1 cellular context compared by ENCODE assay signal in the genomic region with DNA sequence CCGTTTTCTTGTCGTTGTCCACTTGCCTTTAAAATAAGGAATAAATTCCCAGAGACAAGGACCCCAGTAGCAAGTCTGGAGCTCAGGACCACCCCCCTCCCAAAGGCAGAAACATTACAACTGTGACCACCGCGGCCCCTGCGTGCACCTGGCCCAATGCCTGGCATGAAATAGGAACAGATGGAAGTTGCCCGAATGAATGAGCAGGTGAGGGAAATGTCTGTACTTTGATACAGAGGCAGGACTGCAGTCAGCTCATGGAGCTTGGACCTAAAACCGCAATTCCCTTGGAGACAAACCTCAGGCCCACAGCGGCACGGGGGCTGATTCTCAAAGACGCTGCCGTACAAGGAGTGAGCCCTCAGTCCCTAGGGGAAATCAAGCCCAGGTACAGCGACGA.
TF ChIP-seq lines count a peak whose summit lies in the region.

No MANE protein-coding gene starts in this region.

TF ChIP-seq in GM23338, 12 proteins besides CTCF, POLR2A, EP300 and RAD21 (continued from another document):
- TF ChIP-seq, protein P1, sequence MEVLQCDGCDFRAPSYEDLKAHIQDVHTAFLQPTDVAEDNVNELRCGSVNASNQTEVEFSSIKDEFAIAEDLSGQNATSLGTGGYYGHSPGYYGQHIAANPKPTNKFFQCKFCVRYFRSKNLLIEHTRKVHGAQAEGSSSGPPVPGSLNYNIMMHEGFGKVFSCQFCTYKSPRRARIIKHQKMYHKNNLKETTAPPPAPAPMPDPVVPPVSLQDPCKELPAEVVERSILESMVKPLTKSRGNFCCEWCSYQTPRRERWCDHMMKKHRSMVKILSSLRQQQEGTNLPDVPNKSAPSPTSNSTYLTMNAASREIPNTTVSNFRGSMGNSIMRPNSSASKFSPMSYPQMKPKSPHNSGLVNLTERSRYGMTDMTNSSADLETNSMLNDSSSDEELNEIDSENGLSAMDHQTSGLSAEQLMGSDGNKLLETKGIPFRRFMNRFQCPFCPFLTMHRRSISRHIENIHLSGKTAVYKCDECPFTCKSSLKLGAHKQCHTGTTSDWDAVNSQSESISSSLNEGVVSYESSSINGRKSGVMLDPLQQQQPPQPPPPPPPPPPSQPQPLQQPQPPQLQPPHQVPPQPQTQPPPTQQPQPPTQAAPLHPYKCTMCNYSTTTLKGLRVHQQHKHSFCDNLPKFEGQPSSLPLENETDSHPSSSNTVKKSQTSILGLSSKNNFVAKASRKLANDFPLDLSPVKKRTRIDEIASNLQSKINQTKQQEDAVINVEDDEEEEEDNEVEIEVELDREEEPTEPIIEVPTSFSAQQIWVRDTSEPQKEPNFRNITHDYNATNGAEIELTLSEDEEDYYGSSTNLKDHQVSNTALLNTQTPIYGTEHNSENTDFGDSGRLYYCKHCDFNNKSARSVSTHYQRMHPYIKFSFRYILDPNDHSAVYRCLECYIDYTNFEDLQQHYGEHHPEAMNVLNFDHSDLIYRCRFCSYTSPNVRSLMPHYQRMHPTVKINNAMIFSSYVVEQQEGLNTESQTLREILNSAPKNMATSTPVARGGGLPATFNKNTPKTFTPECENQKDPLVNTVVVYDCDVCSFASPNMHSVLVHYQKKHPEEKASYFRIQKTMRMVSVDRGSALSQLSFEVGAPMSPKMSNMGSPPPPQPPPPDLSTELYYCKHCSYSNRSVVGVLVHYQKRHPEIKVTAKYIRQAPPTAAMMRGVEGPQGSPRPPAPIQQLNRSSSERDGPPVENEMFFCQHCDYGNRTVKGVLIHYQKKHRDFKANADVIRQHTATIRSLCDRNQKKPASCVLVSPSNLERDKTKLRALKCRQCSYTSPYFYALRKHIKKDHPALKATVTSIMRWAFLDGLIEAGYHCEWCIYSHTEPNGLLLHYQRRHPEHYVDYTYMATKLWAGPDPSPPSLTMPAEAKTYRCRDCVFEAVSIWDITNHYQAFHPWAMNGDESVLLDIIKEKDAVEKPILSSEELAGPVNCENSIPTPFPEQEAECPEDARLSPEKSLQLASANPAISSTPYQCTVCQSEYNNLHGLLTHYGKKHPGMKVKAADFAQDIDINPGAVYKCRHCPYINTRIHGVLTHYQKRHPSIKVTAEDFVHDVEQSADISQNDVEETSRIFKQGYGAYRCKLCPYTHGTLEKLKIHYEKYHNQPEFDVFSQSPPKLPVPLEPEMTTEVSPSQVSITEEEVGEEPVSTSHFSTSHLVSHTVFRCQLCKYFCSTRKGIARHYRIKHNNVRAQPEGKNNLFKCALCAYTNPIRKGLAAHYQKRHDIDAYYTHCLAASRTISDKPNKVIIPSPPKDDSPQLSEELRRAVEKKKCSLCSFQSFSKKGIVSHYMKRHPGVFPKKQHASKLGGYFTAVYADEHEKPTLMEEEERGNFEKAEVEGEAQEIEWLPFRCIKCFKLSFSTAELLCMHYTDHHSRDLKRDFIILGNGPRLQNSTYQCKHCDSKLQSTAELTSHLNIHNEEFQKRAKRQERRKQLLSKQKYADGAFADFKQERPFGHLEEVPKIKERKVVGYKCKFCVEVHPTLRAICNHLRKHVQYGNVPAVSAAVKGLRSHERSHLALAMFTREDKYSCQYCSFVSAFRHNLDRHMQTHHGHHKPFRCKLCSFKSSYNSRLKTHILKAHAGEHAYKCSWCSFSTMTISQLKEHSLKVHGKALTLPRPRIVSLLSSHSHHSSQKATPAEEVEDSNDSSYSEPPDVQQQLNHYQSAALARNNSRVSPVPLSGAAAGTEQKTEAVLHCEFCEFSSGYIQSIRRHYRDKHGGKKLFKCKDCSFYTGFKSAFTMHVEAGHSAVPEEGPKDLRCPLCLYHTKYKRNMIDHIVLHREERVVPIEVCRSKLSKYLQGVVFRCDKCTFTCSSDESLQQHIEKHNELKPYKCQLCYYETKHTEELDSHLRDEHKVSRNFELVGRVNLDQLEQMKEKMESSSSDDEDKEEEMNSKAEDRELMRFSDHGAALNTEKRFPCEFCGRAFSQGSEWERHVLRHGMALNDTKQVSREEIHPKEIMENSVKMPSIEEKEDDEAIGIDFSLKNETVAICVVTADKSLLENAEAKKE (CRISPR knock-in tag; IDR thresholded peaks at IDR 0.05) = no peak
- TF ChIP-seq POLR2AphosphoS5 (IDR thresholded peaks at IDR 0.05; ENCODE audit: low read depth) (no peak), STAT1 (IDR thresholded peaks at IDR 0.05; ENCODE audit: unreplicated experiment) (no peak), ZNF331 (CRISPR knock-in tag; IDR thresholded peaks at IDR 0.05; ENCODE audit: low read depth) (no peak), CREB1 (CRISPR knock-in tag; IDR thresholded peaks at IDR 0.05; ENCODE audit: low read depth) (no peak)
- TF ChIP-seq, protein P2, sequence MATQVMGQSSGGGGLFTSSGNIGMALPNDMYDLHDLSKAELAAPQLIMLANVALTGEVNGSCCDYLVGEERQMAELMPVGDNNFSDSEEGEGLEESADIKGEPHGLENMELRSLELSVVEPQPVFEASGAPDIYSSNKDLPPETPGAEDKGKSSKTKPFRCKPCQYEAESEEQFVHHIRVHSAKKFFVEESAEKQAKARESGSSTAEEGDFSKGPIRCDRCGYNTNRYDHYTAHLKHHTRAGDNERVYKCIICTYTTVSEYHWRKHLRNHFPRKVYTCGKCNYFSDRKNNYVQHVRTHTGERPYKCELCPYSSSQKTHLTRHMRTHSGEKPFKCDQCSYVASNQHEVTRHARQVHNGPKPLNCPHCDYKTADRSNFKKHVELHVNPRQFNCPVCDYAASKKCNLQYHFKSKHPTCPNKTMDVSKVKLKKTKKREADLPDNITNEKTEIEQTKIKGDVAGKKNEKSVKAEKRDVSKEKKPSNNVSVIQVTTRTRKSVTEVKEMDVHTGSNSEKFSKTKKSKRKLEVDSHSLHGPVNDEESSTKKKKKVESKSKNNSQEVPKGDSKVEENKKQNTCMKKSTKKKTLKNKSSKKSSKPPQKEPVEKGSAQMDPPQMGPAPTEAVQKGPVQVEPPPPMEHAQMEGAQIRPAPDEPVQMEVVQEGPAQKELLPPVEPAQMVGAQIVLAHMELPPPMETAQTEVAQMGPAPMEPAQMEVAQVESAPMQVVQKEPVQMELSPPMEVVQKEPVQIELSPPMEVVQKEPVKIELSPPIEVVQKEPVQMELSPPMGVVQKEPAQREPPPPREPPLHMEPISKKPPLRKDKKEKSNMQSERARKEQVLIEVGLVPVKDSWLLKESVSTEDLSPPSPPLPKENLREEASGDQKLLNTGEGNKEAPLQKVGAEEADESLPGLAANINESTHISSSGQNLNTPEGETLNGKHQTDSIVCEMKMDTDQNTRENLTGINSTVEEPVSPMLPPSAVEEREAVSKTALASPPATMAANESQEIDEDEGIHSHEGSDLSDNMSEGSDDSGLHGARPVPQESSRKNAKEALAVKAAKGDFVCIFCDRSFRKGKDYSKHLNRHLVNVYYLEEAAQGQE (IDR thresholded peaks at IDR 0.05; ENCODE audit: unreplicated experiment) = no peak
- TF ChIP-seq, protein P3, sequence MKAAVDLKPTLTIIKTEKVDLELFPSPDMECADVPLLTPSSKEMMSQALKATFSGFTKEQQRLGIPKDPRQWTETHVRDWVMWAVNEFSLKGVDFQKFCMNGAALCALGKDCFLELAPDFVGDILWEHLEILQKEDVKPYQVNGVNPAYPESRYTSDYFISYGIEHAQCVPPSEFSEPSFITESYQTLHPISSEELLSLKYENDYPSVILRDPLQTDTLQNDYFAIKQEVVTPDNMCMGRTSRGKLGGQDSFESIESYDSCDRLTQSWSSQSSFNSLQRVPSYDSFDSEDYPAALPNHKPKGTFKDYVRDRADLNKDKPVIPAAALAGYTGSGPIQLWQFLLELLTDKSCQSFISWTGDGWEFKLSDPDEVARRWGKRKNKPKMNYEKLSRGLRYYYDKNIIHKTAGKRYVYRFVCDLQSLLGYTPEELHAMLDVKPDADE (IDR thresholded peaks at IDR 0.05) = no peak
